ENCODE assay signal across 1 cellular context in the genomic region with DNA sequence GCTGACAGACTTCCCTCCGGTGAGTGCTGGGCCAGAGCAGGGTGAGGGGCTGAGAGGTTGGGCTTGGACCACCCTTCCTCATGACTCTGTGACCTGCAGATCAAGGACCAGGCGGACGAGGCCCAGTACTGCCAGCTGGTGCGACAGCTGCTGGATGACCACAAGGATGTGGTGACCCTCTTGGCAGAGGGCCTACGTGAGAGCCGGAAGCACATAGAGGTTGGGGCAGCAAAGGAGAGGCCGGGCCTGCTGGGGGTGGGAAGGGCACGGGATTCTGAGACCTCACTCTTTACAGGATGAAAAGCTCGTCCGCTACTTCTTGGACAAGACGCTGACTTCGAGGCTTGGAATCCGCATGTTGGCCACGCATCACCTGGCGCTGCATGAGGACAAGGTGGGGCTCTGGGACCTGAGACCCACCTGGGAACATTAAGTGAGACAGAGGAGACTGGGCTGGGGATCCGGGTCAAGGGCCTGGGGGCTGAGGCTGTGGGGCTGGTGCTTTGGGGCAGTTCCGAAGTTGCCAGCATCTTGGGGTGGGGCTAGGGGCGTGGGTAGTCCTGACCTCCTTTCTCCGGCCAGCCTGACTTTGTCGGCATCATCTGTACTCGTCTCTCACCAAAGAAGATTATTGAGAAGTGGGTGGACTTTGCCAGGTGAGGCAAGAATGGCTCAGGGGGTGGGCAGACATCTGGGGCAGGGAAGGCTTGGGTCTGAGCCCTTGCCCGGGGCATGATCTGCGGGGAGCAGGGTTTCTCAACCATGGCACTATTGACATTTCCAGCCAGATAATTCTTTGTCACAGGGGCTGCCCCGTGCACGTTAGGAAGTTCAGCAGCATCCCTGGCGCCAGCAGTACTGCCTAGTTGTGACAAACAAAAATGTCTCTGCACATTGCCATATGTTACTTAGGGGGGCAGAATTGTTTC.
TF ChIP-seq lines count a peak whose summit lies in the region.

No MANE protein-coding gene starts in this region.

TF ChIP-seq in IMR-90, 13 proteins besides CTCF, POLR2A, EP300 and RAD21:
- TF ChIP-seq CHD1 (IDR thresholded peaks at IDR 0.05; ENCODE audit: low read depth, low read length) (no peak), MXI1 (IDR thresholded peaks at IDR 0.05; ENCODE audit: borderline replicate concordance, low read depth, low read length) (no peak), MAZ (IDR thresholded peaks at IDR 0.05; ENCODE audit: borderline replicate concordance, low read depth, low read length) (no peak), RCOR1 (IDR thresholded peaks at IDR 0.05; ENCODE audit: insufficient replicate concordance, low read length) (no peak), BHLHE40 (IDR thresholded peaks at IDR 0.05; ENCODE audit: low read depth, low read length) (no peak), NFE2L2 (IDR thresholded peaks at IDR 0.05; ENCODE audit: low read depth, low read length) (no peak), MAFK (IDR thresholded peaks at IDR 0.05; ENCODE audit: low read depth, low read length) (no peak), SMC3 (IDR thresholded peaks at IDR 0.05; ENCODE audit: low read depth, low read length) (no peak), RFX5 (IDR thresholded peaks at IDR 0.05; ENCODE audit: low read depth, low read length) (no peak), CEBPB (IDR thresholded peaks at IDR 0.05; ENCODE audit: low read depth, low read length) (no peak)
- TF ChIP-seq, protein P1, sequence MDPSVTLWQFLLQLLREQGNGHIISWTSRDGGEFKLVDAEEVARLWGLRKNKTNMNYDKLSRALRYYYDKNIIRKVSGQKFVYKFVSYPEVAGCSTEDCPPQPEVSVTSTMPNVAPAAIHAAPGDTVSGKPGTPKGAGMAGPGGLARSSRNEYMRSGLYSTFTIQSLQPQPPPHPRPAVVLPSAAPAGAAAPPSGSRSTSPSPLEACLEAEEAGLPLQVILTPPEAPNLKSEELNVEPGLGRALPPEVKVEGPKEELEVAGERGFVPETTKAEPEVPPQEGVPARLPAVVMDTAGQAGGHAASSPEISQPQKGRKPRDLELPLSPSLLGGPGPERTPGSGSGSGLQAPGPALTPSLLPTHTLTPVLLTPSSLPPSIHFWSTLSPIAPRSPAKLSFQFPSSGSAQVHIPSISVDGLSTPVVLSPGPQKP (IDR thresholded peaks at IDR 0.05; ENCODE audit: borderline replicate concordance, low read depth, low read length), result no peak
- TF ChIP-seq, protein P2, sequence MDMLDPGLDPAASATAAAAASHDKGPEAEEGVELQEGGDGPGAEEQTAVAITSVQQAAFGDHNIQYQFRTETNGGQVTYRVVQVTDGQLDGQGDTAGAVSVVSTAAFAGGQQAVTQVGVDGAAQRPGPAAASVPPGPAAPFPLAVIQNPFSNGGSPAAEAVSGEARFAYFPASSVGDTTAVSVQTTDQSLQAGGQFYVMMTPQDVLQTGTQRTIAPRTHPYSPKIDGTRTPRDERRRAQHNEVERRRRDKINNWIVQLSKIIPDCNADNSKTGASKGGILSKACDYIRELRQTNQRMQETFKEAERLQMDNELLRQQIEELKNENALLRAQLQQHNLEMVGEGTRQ (IDR thresholded peaks at IDR 0.05; ENCODE audit: low read depth, low read length), result no peak
